In the genomic region with DNA sequence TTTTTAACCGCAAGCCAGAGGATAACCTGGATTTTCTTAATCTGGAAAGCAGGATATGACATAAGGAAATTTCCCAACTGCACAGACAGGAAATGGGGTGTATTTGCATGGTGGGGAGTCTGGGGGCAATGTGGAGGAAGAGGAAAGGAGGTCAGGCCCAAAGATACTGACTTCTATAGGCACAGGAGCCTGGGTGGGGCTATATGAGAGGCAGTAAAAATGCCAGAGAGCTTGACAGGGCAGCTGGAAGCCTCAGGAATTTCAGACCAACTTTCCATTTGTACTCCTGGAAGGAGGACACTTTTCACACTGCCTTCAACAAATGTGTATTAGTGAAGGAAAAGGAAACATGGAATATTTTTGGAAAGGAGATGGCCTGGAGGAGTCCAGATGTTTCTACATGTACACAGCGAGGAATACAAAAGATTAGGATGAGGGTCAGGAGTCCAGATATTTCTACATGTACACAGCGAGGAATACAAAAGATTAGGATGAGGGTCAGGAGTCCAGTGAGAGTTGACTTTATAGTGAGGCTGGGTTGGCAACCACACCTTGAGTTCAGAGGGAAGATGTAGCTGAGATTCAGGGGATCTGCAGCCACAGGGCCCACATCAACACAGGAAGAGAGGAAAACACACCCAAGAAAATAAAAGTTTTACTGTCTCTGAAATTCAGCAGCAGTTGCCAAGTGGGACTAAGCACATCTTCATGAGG, we compare ENCODE assay signal across 27 cellular contexts.
"Had no signal": no experiment of that assay in that cellular context is flagged by ENCODE, and none has a peak within 500 bp of the region (broad histone marks: within the 10 kb centered on the region; RNA-seq: fewer than 3 reads in every experiment).

No MANE protein-coding gene starts in this region.

- ATAC-seq: activated CD8-positive, alpha-beta T cell treated with anti-CD3 and anti-CD28 coated beads for 36 hours; activated naive CD8-positive, alpha-beta T cell treated with anti-CD3 and anti-CD28 coated beads, Interleukin-2, amount 50 U/mL, for 24 hours; activated T-cell treated with anti-CD3 and anti-CD28 coated beads, Interleukin-2, amount 50 U/mL, for 4 hours; effector memory CD8-positive, alpha-beta T cell; left lung; naive thymus-derived CD4-positive, alpha-beta T cell; stimulated activated naive B cell treated with anti-CD40 and anti-IgM and Interleukin-4, amounts not matched to agents 10 μg/mL and 1 μg/mL and 100 μg/mL, for 72 hours; T-helper 17 cell; upper lobe of right lung; WTC11 had no signal

- H3K36me3 ChIP-seq: cardiac muscle cell, left lung, ovary, prostate gland, sigmoid colon, stomach, thyroid gland, upper lobe of right lung had no signal

- H3K27ac ChIP-seq: cardiac muscle cell, left lung, ovary, prostate gland, sigmoid colon, stomach, thyroid gland, upper lobe of right lung had no signal

- DNase-seq: activated CD4-positive, alpha-beta T cell treated with anti-CD3 and anti-CD28 coated beads for 1 hour; activated CD4-positive, alpha-beta T cell treated with anti-CD3 and anti-CD28 coated beads, Interleukin-2, amount 50 U/mL, for 1 hour; activated CD8-positive, alpha-beta T cell treated with anti-CD3 and anti-CD28 coated beads for 36 hours; activated naive CD8-positive, alpha-beta T cell treated with anti-CD3 and anti-CD28 coated beads, Interleukin-2, amount 50 U/mL, for 24 hours; activated T-cell treated with anti-CD3 and anti-CD28 coated beads, Interleukin-2, amount 50 U/mL, for 4 hours; cortex of kidney; effector memory CD8-positive, alpha-beta T cell; erythroblast; head of caudate nucleus; kidney glomerular epithelial cell; left lung; naive thymus-derived CD4-positive, alpha-beta T cell; ovary; retina; sigmoid colon; stimulated activated CD4-positive, alpha-beta T cell treated with anti-CD3 and anti-CD28 coated beads, Interleukin-15, amount 100 ng/mL, for 24 hours; stimulated activated CD4-positive, alpha-beta T cell treated with anti-CD3 and anti-CD28 coated beads, Interleukin-2, amount 100 ng/mL, for 24 hours; stimulated activated naive B cell treated with anti-CD40 and anti-IgM and Interleukin-4, amounts not matched to agents 10 μg/mL and 1 μg/mL and 100 μg/mL, for 72 hours; stomach; T-helper 17 cell; T1000; thyroid gland; upper lobe of right lung had no signal

- H3K4me3 ChIP-seq: cardiac muscle cell, left lung, lung, ovary, prostate gland, sigmoid colon, stomach, thyroid gland, upper lobe of right lung had no signal

- H3K9me3 ChIP-seq: left lung, ovary, prostate gland, sigmoid colon, stomach, thyroid gland, upper lobe of right lung had no signal

- H3K4me1 ChIP-seq: left lung, prostate gland, stomach, thyroid gland, upper lobe of right lung had no signal

- H3K27me3 ChIP-seq: cardiac muscle cell, left lung, ovary, sigmoid colon, stomach, thyroid gland, upper lobe of right lung had no signal
